ENCODE assay signal across 8 cellular contexts in the genomic region with DNA sequence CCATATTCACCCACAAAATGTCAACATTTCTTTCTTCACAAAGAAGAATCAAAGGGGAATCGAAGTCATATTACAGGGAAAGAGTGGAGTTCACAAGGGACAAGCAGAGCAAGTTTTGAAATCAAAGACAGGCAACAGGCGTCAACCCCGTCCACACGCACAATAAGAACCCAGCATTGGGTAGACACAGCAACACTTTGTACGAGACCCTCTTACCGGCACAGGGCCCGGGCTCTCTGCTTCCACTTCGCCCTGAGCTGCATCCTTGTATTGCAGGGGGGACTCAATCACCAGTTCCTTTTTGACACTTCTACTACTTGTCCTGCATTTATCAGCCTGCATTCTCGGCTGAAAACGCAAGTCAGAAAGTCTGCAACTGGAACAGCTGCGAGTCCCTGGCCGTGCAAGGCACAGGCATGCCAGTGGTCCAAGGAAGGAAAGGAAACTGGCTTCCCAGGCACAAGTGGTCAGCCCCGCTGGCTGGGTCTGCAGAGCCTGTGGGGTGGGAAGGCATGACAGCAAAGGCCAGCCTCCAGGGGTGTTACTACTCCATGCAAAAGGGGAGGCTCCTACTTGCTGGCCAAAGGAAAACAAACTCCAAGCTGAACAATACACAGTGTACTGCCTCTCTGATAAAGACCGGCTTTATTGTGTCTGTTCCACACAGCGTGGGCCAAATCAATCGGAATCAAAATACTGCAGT. TPM values are rescaled to one million over a fixed set of nuclear protein-coding genes. Genes with fewer than 3 reads are reported as not detected.
DNase-seq lines count a peak whose midpoint lies in the region; ATAC-seq, FAIRE-seq and TF ChIP-seq lines count a peak whose summit lies in the region.

A gene with protein sequence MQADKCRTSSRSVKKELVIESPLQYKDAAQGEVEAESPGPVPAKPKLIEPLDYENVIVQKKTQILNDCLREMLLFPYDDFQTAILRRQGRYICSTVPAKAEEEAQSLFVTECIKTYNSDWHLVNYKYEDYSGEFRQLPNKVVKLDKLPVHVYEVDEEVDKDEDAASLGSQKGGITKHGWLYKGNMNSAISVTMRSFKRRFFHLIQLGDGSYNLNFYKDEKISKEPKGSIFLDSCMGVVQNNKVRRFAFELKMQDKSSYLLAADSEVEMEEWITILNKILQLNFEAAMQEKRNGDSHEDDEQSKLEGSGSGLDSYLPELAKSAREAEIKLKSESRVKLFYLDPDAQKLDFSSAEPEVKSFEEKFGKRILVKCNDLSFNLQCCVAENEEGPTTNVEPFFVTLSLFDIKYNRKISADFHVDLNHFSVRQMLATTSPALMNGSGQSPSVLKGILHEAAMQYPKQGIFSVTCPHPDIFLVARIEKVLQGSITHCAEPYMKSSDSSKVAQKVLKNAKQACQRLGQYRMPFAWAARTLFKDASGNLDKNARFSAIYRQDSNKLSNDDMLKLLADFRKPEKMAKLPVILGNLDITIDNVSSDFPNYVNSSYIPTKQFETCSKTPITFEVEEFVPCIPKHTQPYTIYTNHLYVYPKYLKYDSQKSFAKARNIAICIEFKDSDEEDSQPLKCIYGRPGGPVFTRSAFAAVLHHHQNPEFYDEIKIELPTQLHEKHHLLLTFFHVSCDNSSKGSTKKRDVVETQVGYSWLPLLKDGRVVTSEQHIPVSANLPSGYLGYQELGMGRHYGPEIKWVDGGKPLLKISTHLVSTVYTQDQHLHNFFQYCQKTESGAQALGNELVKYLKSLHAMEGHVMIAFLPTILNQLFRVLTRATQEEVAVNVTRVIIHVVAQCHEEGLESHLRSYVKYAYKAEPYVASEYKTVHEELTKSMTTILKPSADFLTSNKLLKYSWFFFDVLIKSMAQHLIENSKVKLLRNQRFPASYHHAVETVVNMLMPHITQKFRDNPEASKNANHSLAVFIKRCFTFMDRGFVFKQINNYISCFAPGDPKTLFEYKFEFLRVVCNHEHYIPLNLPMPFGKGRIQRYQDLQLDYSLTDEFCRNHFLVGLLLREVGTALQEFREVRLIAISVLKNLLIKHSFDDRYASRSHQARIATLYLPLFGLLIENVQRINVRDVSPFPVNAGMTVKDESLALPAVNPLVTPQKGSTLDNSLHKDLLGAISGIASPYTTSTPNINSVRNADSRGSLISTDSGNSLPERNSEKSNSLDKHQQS (N-terminal part only) (minus strand): TSS at position 497 of the 703 bp plus-strand sequence. CDS start 155 bp downstream, at position 342.

- H3K4me3 ChIP-seq in colonic mucosa (peak within 1 kb of the TSS; percentile 26), HepG2 (replicated peaks in 1 of 3; ENCODE audit: insufficient read depth in 1 of 3, low read depth in 2 of 3, low read length in 3 of 3) (peak within 1 kb of the TSS in 1 of 3 experiments; percentile 15; a peak in 1 of 6 replicates), stomach smooth muscle (ENCODE audit: low read length in 2 of 2) (peak within 1 kb of the TSS; percentile 38 to 79)

- CTCF ChIA-PET in HepG2 (lab: Yijun Ruan, JAX; ENCODE audit: low intra/inter-chr PET ratio, low total read pairs): no interaction called here

- H4K20me1 ChIP-seq in HepG2 (ENCODE audit: insufficient read depth, low read length): no peaks in the 10 kb centered on the region

- POLR2A ChIA-PET in HepG2 (lab: Yijun Ruan, JAX): no interaction called here

- in situ Hi-C loops in HepG2 (cut with HindIII; ENCODE audit: extremely low pct_ligation_motif_present, low pct_unique_long_range_greater_than_20kb): no loop called here

- peak; percentile 70 for DNase-seq in AG08395 (ENCODE audit: low spot score)
- DNase-seq in NCI-H226: peak; percentile 55
- peak; percentile 69 for DNase-seq in colonic mucosa
- DNase-seq in HepG2 (ENCODE audit: low spot score): no peak
- no peak for DNase-seq in NCI-H2171 treated with DMSO at 0.1 percent for 48 hours (lab: John Stamatoyannopoulos, UW)
- no peak for DNase-seq in activated CD4-positive, alpha-beta T cell treated with anti-CD3 and anti-CD28 coated beads, Interleukin-2, amount 50 U/mL, for 1 hour

- peak within 1 kb of the TSS; percentile 3 for H3K27ac ChIP-seq in colonic mucosa
- H3K27ac ChIP-seq in HepG2 (ENCODE audit: extremely low read length, insufficient read depth, low read length): no peak within 1 kb of the TSS
- H3K27ac ChIP-seq in stomach smooth muscle (ENCODE audit: low read length): peak within 1 kb of the TSS; percentile 20

- H3K4me1 ChIP-seq in colonic mucosa: no peaks in the 10 kb centered on the region
- peaks cover 10% of the 10 kb centered on the region; the same call in 1 of the 2 replicates for H3K4me1 ChIP-seq in HepG2 (ENCODE audit: insufficient read depth, low read length)
- peaks cover 17% of the 10 kb centered on the region for H3K4me1 ChIP-seq in stomach smooth muscle (ENCODE audit: control insufficient read depth, insufficient read depth, low read length)

- WGBS in HepG2 (ENCODE audit: low lambda C conversion rate): 12% methylated on average over 16 of the region's 16 CpGs

- H3K9me3 ChIP-seq in colonic mucosa (no peaks in the 10 kb centered on the region), HepG2 (ENCODE audit: low read length) (no peaks in the 10 kb centered on the region), stomach smooth muscle (ENCODE audit: control insufficient read depth in 2 of 2, low read length in 2 of 2) (no peaks in the 10 kb centered on the region)

- H3K27me3 ChIP-seq in colonic mucosa (no peaks in the 10 kb centered on the region), HepG2 (ENCODE audit: control insufficient read depth in 1 of 2, insufficient read depth in 2 of 2, low read length in 2 of 2) (peaks cover 0 to 1% of the 10 kb centered on the region in 2 experiments; a peak in 2 of 5 replicates), stomach smooth muscle (ENCODE audit: control insufficient read depth in 1 of 2, insufficient read depth in 2 of 2, low read length in 2 of 2) (no peaks in the 10 kb centered on the region)

- TF ChIP-seq EP300 in HepG2 (IDR thresholded peaks at IDR 0.05; ENCODE audit: low read depth in 2 of 2, low read length in 2 of 2) (no peak), HepG2 (CRISPR knock-in tag; IDR thresholded peaks at IDR 0.05; ENCODE audit: borderline replicate concordance) (no peak)

- no peaks in the 10 kb centered on the region for H3K79me2 ChIP-seq in HepG2 (ENCODE audit: insufficient read depth, low read length)

- no peak for FAIRE-seq in HepG2 (lab: Jason Lieb, UNC)

- no peak for TF ChIP-seq POLR2A in HepG2 (IDR thresholded peaks at IDR 0.05; ENCODE audit: insufficient read depth in 1 of 2, low read depth in 2 of 2, low read length in 2 of 2)

- TF ChIP-seq CTCF in colonic mucosa (IDR thresholded peaks at IDR 0.05) (no peak), HepG2 (CRISPR knock-in tag; IDR thresholded peaks at IDR 0.05) (no peak)

- H3K36me3 ChIP-seq in colonic mucosa (no peaks in the 10 kb centered on the region), HepG2 (replicated peaks in 1 of 2; ENCODE audit: control insufficient read depth in 1 of 2, insufficient read depth in 2 of 2, low read length in 2 of 2) (no peaks in the 10 kb centered on the region), stomach smooth muscle (ENCODE audit: control insufficient read depth in 2 of 2, insufficient read depth in 2 of 2, low read length in 2 of 2) (no peaks in the 10 kb centered on the region)

- H2AFZ ChIP-seq in HepG2 (ENCODE audit: low read length): no peak within 1 kb of the TSS

- no TSS peak for BruUV-seq in HepG2 (replicated peaks; lab: Mats Ljungman, UMichigan)

- peak within 1 kb of the TSS in 1 of 2 donors; percentile 38 for H3K9ac ChIP-seq in colonic mucosa (ENCODE audit: low read depth in 2 of 2, low read length in 2 of 2)
- H3K9ac ChIP-seq in HepG2 (ENCODE audit: insufficient read depth, low read depth, low read length): no peak within 1 kb of the TSS
- H3K9ac ChIP-seq in stomach smooth muscle (ENCODE audit: low read length in 2 of 2): peak within 1 kb of the TSS; percentile 13 to 58

- no peak for TF ChIP-seq RAD21 in HepG2 (CRISPR knock-in tag; IDR thresholded peaks at IDR 0.05)

- H3K4me2 ChIP-seq in HepG2 (ENCODE audit: low read depth, low read length): peak within 1 kb of the TSS; percentile 56

- intact Hi-C loops in colonic mucosa (cut with DNase I) (no loop called here), HepG2 (cut with micrococcal nuclease; ENCODE audit: unreplicated experiment) (no loop called here)

- ATAC-seq in HepG2 (peak; percentile 92), HG03025 (IDR thresholded peaks at IDR 0.05; ENCODE audit: low FRiP score, unreplicated experiment) (no peak)

TF ChIP-seq in HepG2, 621 proteins besides CTCF, POLR2A, EP300 and RAD21:
- TF ChIP-seq MATR3 (CRISPR knock-in tag; IDR thresholded peaks at IDR 0.05) (no peak), ZNF7 (CRISPR knock-in tag; IDR thresholded peaks at IDR 0.05) (no peak), ATAD3A (CRISPR knock-in tag; IDR thresholded peaks at IDR 0.05) (no peak), ZFP90 (CRISPR knock-in tag; IDR thresholded peaks at IDR 0.05; ENCODE audit: borderline replicate concordance) (no peak)

RNA-seq across cellular contexts. Expression of the gene that starts here (rescaled TPM):
- total RNA-seq in colonic mucosa: 10 to 100 TPM; 42.3 to 52.4 TPM
- 0.97 and 2.0 TPM in 2 replicates for total RNA-seq in HepG2 (2016; rRNA removed; fragmentation: Illumina TruSeq; extraction: Trizol)
- 0.10 and 0.62 TPM in 2 replicates for total RNA-seq in HepG2 (2016; cell fraction: cytosol; rRNA removed; fragmentation: Illumina TruSeq; extraction: Trizol; ENCODE audit: low read depth)
- 1.1 and 1.3 TPM in 2 replicates for total RNA-seq in HepG2 (2016; cell fraction: insoluble cytoplasmic fraction; rRNA removed; fragmentation: Illumina TruSeq; extraction: Trizol)
- total RNA-seq in HepG2 (2016; cell fraction: membrane; rRNA removed; fragmentation: Illumina TruSeq; extraction: Trizol): 0.31 and 0.65 TPM in 2 replicates
- total RNA-seq in HepG2 (2016; cell fraction: nucleus; rRNA removed; fragmentation: Illumina TruSeq; extraction: Trizol): 1.1 and 1.3 TPM in 2 replicates
- polyA plus RNA-seq in HepG2 (2011; rRNA removed): 0.44 and 1.8 TPM in 2 replicates
- polyA plus RNA-seq in HepG2 (2011; cell fraction: cytosol; rRNA removed): 0.90 and 0.91 TPM in 2 replicates
- 1.1 and 1.4 TPM in 2 replicates for polyA plus RNA-seq in HepG2 (2011; cell fraction: nucleus; rRNA removed)
- polyA plus RNA-seq in HepG2 (2012): 1.4 and 2.1 TPM in 2 replicates
- 0.03 and 0.12 TPM in 2 replicates for polyA plus RNA-seq in HepG2 (2016; cell fraction: cytosol; fragmentation: Illumina TruSeq; extraction: Trizol; ENCODE audit: low read depth)
- 0.71 and 1.6 TPM in 2 replicates for polyA plus RNA-seq in HepG2 (2016; cell fraction: insoluble cytoplasmic fraction; fragmentation: Illumina TruSeq; extraction: Trizol; ENCODE audit: low read depth)
- polyA plus RNA-seq in HepG2 (2016; cell fraction: membrane; fragmentation: Illumina TruSeq; extraction: Trizol; ENCODE audit: low read depth): 0.06 and 0.08 TPM in 2 replicates
- polyA plus RNA-seq in HepG2 (2016; cell fraction: nucleus; fragmentation: Illumina TruSeq; extraction: Trizol; ENCODE audit: insufficient read depth, low read depth): 1.8 and 4.8 TPM in 2 replicates
- polyA minus RNA-seq in HepG2 (2011; rRNA and poly(A)+ RNA removed; ENCODE audit: low replicate concordance): 2.7 and 35.6 TPM in 2 replicates
- 1.1 and 1.3 TPM in 2 replicates for polyA minus RNA-seq in HepG2 (2011; cell fraction: cytosol; rRNA and poly(A)+ RNA removed)
- polyA minus RNA-seq in HepG2 (2011; cell fraction: nucleus; rRNA and poly(A)+ RNA removed): 2.4 and 5.8 TPM in 2 replicates

Comparison
In these comparisons a context has a peak if more than half of its experiments do, and no peak if none do; other contexts are left out.
1. RNA of the gene that starts here (total RNA-seq): 42.3 to 52.4 TPM in colonic mucosa; 0.10 to 2.0 TPM in HepG2; every median in the first group is over 10 times any median in the second.
2. DNase-seq: peak in AG08395 (single experiment), NCI-H226 (single experiment) and colonic mucosa (single experiment); none in HepG2 (single experiment), NCI-H2171 treated with DMSO at 0.1 percent for 48 hours (single experiment) and activated CD4-positive, alpha-beta T cell treated with anti-CD3 and anti-CD28 coated beads, Interleukin-2, amount 50 U/mL, for 1 hour (single experiment).